In genomic region chr2:148538375-148538774, GRCh38 we compare ENCODE assay signal across 14 cellular contexts.
"Had no signal": no experiment of that assay in that cellular context is flagged by ENCODE, and none has a peak within 500 bp of the region (broad histone marks: within the 10 kb centered on the region; RNA-seq: fewer than 3 reads in every experiment).

No MANE protein-coding gene starts in this region.

- H3K4me3 Mint-ChIP-seq: activated CD4-positive, alpha-beta T cell treated with anti-CD3 and anti-CD28 coated beads, Interleukin-2, amount 10 ng/mL, durations not matched to agents 24 days and 14 days; activated T-cell treated with anti-CD3 and anti-CD28 coated beads, Interleukin-2, amount 50 U/mL, for 72 hours; brain; central memory CD8-positive, alpha-beta T cell had no signal

- H3K27me3 ChIP-seq: ovary, SJSA1 had no signal

- DNase-seq: activated CD4-positive, alpha-beta T cell treated with anti-CD3 and anti-CD28 coated beads, Interleukin-2, amount 10 ng/mL, durations not matched to agents 24 days and 14 days; activated CD4-positive, CD25-positive, alpha-beta regulatory T cell; activated T-cell treated with anti-CD3 and anti-CD28 coated beads, Interleukin-2, amount 50 U/mL, for 72 hours; amniotic stem cell; mammary epithelial cell; ovary; stimulated activated CD4-positive, alpha-beta T cell treated with anti-CD3 and anti-CD28 coated beads, Interleukin-12 subunit alpha, Interleukin-12 subunit beta, amount 100 ng/mL, for 4 hours; stimulated activated CD4-positive, alpha-beta T cell treated with anti-CD3 and anti-CD28 coated beads, Interleukin-2, amount 100 ng/mL, for 24 hours had no signal

- H3K9me3 Mint-ChIP-seq: activated T-cell treated with anti-CD3 and anti-CD28 coated beads, Interleukin-2, amount 50 U/mL, for 72 hours; brain; central memory CD8-positive, alpha-beta T cell had no signal

- H3K36me3 Mint-ChIP-seq: brain had no signal

- H3K36me3 ChIP-seq: esophagus muscularis mucosa, ovary, SJSA1 had no signal

- H3K27ac ChIP-seq: coronary artery, esophagus muscularis mucosa, ovary, SJSA1 had no signal

- H3K27ac Mint-ChIP-seq: activated T-cell treated with anti-CD3 and anti-CD28 coated beads, Interleukin-2, amount 50 U/mL, for 72 hours; brain had no signal

- H3K4me1 ChIP-seq: esophagus muscularis mucosa, SJSA1 had no signal

- H3K27me3 Mint-ChIP-seq: activated CD4-positive, alpha-beta T cell treated with anti-CD3 and anti-CD28 coated beads, Interleukin-2, amount 10 ng/mL, durations not matched to agents 24 days and 14 days had no signal

- H3K4me3 ChIP-seq: coronary artery, esophagus muscularis mucosa, ovary, SJSA1 had no signal

- H3K9me3 ChIP-seq: esophagus muscularis mucosa, ovary, SJSA1 had no signal

- ATAC-seq: activated T-cell treated with anti-CD3 and anti-CD28 coated beads, Interleukin-2, amount 50 U/mL, for 72 hours; left lobe of liver had no signal
